9 cellular contexts compared by ENCODE assay signal in genomic region chr15:65082303-65082958, GRCh38. TPM values are rescaled to one million over a fixed set of nuclear protein-coding genes. Genes with fewer than 3 reads are reported as not detected.
DNase-seq lines count a peak whose midpoint lies in the region; ATAC-seq and TF ChIP-seq lines count a peak whose summit lies in the region.
"Had no signal": no experiment of that assay in that cellular context is flagged by ENCODE, and none has a peak within 500 bp of the region (broad histone marks: within the 10 kb centered on the region; RNA-seq: fewer than 3 reads in every experiment).

No MANE protein-coding gene starts in this region.

- intact Hi-C loops in sciatic nerve (cut with DNase I), result no loop called here

- peaks cover 13 to 19% of the 10 kb centered on the region in 2 donors for H3K4me1 Mint-ChIP-seq in effector memory CD8-positive, alpha-beta T cell (ENCODE audit: low read depth in 2 of 2)

- peaks cover 5% of the 10 kb centered on the region for H3K27me3 ChIP-seq in RWPE2 (ENCODE audit: insufficient read depth, poor library complexity, severe bottlenecking)

- H3K27ac ChIP-seq in RWPE2 (ENCODE audit: poor library complexity, severe bottlenecking), result no peak overlapping the region

- CTCF ChIA-PET in HEK293T (lab: Yijun Ruan, JAX), result interaction anchor here (1.1 to 2.2 kb wide), 3 partner anchors 21 to 49 kb away, joined by 3 to 15 read pairs (median 6); no protein-coding TSS in a partner anchor

- peak overlapping the region; percentile 0 to 3 for H3K4me3 Mint-ChIP-seq in effector memory CD8-positive, alpha-beta T cell

- no peaks in the 10 kb centered on the region for H3K4me1 ChIP-seq in RWPE2 (ENCODE audit: insufficient read depth, poor library complexity, severe bottlenecking)

- peaks cover 72 to 79% of the 10 kb centered on the region in 2 donors for H3K27me3 Mint-ChIP-seq in effector memory CD8-positive, alpha-beta T cell

- peaks cover 3% of the 10 kb centered on the region for H3K36me3 Mint-ChIP-seq in effector memory CD8-positive, alpha-beta T cell (ENCODE audit: insufficient read depth)

- H3K4me3 ChIP-seq in RWPE2 (ENCODE audit: severe bottlenecking), result no peak overlapping the region

- no peak for TF ChIP-seq CTCF in RWPE2 (IDR thresholded peaks at IDR 0.05; ENCODE audit: poor library complexity, severe bottlenecking)

- POLR2A ChIA-PET in HEK293T (lab: Yijun Ruan, JAX), result interaction anchor here (1.1 kb wide), 1 partner anchor 30 kb away, joined by 4 read pairs; no protein-coding TSS in a partner anchor

- no peaks in the 10 kb centered on the region for H3K36me3 ChIP-seq in RWPE2 (ENCODE audit: low read depth)

- H3K9me3 Mint-ChIP-seq in effector memory CD8-positive, alpha-beta T cell, result no peaks in the 10 kb centered on the region

- DNase-seq in HEK293T (ENCODE audit: extremely low spot score) (peak; percentile 28), RWPE2 (ENCODE audit: low spot score) (no peak), sciatic nerve (ENCODE audit: low spot score) (no peak), GM19240 (ENCODE audit: insufficient read length, low spot score) (no peak), germinal center (ENCODE audit: low spot score) (no peak)
- DNase-seq in effector memory CD8-positive, alpha-beta T cell, result no peak
- DNase-seq: MM.1S had no signal

- peak; percentile 36; the same call in 2 of the 3 replicates for ATAC-seq in RWPE2 (ENCODE audit: low read depth)
- peak; percentile 55 for ATAC-seq in effector memory CD8-positive, alpha-beta T cell (replicated peaks)
- ATAC-seq in sciatic nerve, result peak; percentile 68
- ATAC-seq in GM21786 (IDR thresholded peaks at IDR 0.05; ENCODE audit: unreplicated experiment), result no peak
- ATAC-seq: HCT116 had no signal

- peak overlapping the region in 1 of 2 donors; percentile 11 for H3K27ac Mint-ChIP-seq in effector memory CD8-positive, alpha-beta T cell

- H3K9me3 ChIP-seq in RWPE2 (ENCODE audit: severe bottlenecking), result no peaks in the 10 kb centered on the region

TF ChIP-seq in HEK293T, 16 proteins besides CTCF, POLR2A, EP300 and RAD21:
- TF ChIP-seq FOXM1 (IDR thresholded peaks at IDR 0.05; ENCODE audit: borderline replicate concordance) (no peak), ELF4 (IDR thresholded peaks at IDR 0.05) (no peak)
TF ChIP-seq in HEK293T: peak in this region for 0.

RNA-seq across cellular contexts. Expression of gene KBTBD13, which starts 5.9 kb away (rescaled TPM):
- 0.27 TPM for total RNA-seq in sciatic nerve

RNA-seq across cellular contexts. Expression of gene RASL12, which starts 14.6 kb away (rescaled TPM):
- total RNA-seq in sciatic nerve, result 23.0 TPM

RNA-seq across cellular contexts. Expression of gene UBAP1L, which starts 32.6 kb away (rescaled TPM):
- 13.4 TPM for total RNA-seq in sciatic nerve

RNA-seq across cellular contexts. Expression of gene SLC51B, which starts 37.2 kb away (rescaled TPM):
- 0.53 TPM for total RNA-seq in sciatic nerve

RNA-seq across cellular contexts. Expression of gene PDCD7, which starts 51.2 kb away (rescaled TPM):
- total RNA-seq in sciatic nerve, result 29.6 TPM
